ENCODE assay signal across 2 cellular contexts in genomic region chr14:60288279-60288678, GRCh38.
A peak's percentile ranks its signal among the peaks of the same experiment; 100 is the strongest.
TF ChIP-seq lines count a peak whose summit lies in the region.

No MANE protein-coding gene starts in this region.

TF ChIP-seq in liver, 16 proteins besides CTCF, POLR2A, EP300 and RAD21 (continued from another document):
- TF ChIP-seq YY1 (IDR thresholded peaks at IDR 0.05) (no peak), REST (IDR thresholded peaks at IDR 0.05) (no peak), ATF3 (IDR thresholded peaks at IDR 0.05) (no peak), MAX (IDR thresholded peaks at IDR 0.05) (no peak), GABPA (IDR thresholded peaks at IDR 0.05 in 1 of 2, conservative IDR thresholded peaks at IDR 0.05 in 1 of 2) (no peak), JUND (IDR thresholded peaks at IDR 0.05) (no peak), FOXA2 (IDR thresholded peaks at IDR 0.05) (peak; percentile 42)
TF ChIP-seq in liver: peak in this region for 4.

TF ChIP-seq in HepG2, 621 proteins besides CTCF, POLR2A, EP300 and RAD21 (continued from another document):
- no peak for TF ChIP-seq ZNF841 (CRISPR knock-in tag; IDR thresholded peaks at IDR 0.05; ENCODE audit: borderline replicate concordance)
- no peak for TF ChIP-seq SP5 (CRISPR knock-in tag; IDR thresholded peaks at IDR 0.05; ENCODE audit: borderline replicate concordance, low read depth)
- TF ChIP-seq BORCS8-MEF2B (CRISPR knock-in tag; IDR thresholded peaks at IDR 0.05) = no peak
- TF ChIP-seq ZXDC (CRISPR knock-in tag; IDR thresholded peaks at IDR 0.05) = no peak
- TF ChIP-seq ZFP36L1 (CRISPR knock-in tag; IDR thresholded peaks at IDR 0.05) = no peak
- TF ChIP-seq THAP7 (CRISPR knock-in tag; IDR thresholded peaks at IDR 0.05) = no peak
- TF ChIP-seq ATF6 (CRISPR knock-in tag; conservative IDR thresholded peaks at IDR 0.05) = no peak
- TF ChIP-seq CC2D1A (CRISPR knock-in tag; IDR thresholded peaks at IDR 0.05) = no peak
- TF ChIP-seq MTF2 (CRISPR knock-in tag; IDR thresholded peaks at IDR 0.05; ENCODE audit: borderline replicate concordance) = no peak
